28 cellular contexts compared by ENCODE assay signal in the genomic region with DNA sequence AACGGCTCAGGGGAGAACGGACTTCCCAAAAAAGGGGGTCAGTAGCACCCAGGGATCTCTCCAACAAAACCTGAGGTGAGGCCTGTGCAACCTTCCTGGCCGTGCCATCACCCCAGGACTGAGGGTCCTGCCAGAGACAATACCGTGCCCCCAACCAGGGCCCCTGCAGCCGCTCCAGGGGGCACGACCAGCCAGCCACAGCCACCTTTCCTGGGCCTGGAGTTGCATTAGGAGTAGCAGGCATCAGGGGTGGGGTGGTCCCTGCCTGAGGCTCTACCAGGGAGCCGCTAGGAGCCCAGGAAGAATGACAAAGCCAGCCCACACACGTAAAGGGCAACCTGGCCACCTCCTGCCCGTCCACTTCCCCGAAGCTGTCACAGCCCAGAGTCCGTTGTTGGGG.
"Had no signal": no experiment of that assay in that cellular context is flagged by ENCODE, and none has a peak within 500 bp of the region (broad histone marks: within the 10 kb centered on the region; RNA-seq: fewer than 3 reads in every experiment).

No MANE protein-coding gene starts in this region.

- H3K4me3 ChIP-seq: coronary artery, dorsolateral prefrontal cortex, esophagus squamous epithelium, gastroesophageal sphincter had no signal

- ATAC-seq: activated CD4-positive, CD25-positive, alpha-beta regulatory T cell treated with anti-CD3 and anti-CD28 coated beads, Interleukin-2, amount 50 U/mL, for 24 hours; activated CD8-positive, alpha-beta T cell treated with anti-CD3 and anti-CD28 coated beads for 36 hours; activated T-cell treated with anti-CD3 and anti-CD28 coated beads, Interleukin-2, amount 50 U/mL, for 72 hours; gastroesophageal sphincter had no signal

- H3K4me1 ChIP-seq: esophagus squamous epithelium, gastroesophageal sphincter had no signal

- H3K27ac Mint-ChIP-seq: activated B cell treated with CpG ODN at 0.5 μM for 24 hours; activated CD8-positive, alpha-beta T cell treated with anti-CD3 and anti-CD28 coated beads for 36 hours; activated naive CD8-positive, alpha-beta T cell; activated T-cell treated with anti-CD3 and anti-CD28 coated beads, Interleukin-2, amount 50 U/mL, for 24 hours; activated T-cell treated with anti-CD3 and anti-CD28 coated beads, Interleukin-2, amount 50 U/mL, for 72 hours; dendritic cell treated with granulocyte-macrophage colony-stimulating factor and Interleukin-4, amounts not matched to agents 40 ng/mL and 50 ng/mL, for 4 days had no signal

- H3K36me3 Mint-ChIP-seq: activated naive CD8-positive, alpha-beta T cell had no signal

- H3K27me3 Mint-ChIP-seq: activated CD8-positive, alpha-beta T cell treated with anti-CD3 and anti-CD28 coated beads for 36 hours; activated naive CD8-positive, alpha-beta T cell had no signal

- H3K4me1 Mint-ChIP-seq: activated B cell treated with CpG ODN at 0.5 μM for 24 hours had no signal

- H3K27me3 ChIP-seq: brain microvascular endothelial cell had no signal

- H3K4me3 Mint-ChIP-seq: activated B cell treated with CpG ODN at 0.5 μM for 24 hours; activated CD8-positive, alpha-beta T cell treated with anti-CD3 and anti-CD28 coated beads for 36 hours; activated naive CD8-positive, alpha-beta T cell; activated T-cell treated with anti-CD3 and anti-CD28 coated beads, Interleukin-2, amount 50 U/mL, for 24 hours; activated T-cell treated with anti-CD3 and anti-CD28 coated beads, Interleukin-2, amount 50 U/mL, for 72 hours; central memory CD8-positive, alpha-beta T cell; dendritic cell treated with granulocyte-macrophage colony-stimulating factor and Interleukin-4, amounts not matched to agents 40 ng/mL and 50 ng/mL, for 4 days had no signal

- H3K27ac ChIP-seq: brain microvascular endothelial cell, coronary artery, dorsolateral prefrontal cortex, epithelial cell of prostate, esophagus squamous epithelium, gastroesophageal sphincter, VCaP had no signal

- H3K9me3 ChIP-seq: esophagus squamous epithelium had no signal

- DNase-seq: activated B cell treated with CpG ODN at 0.5 μM for 24 hours; activated CD4-positive, alpha-beta T cell treated with anti-CD3 and anti-CD28 coated beads for 48 hours; activated CD4-positive, alpha-beta T cell treated with anti-CD3 and anti-CD28 coated beads, Interleukin-2, amount 50 U/mL, for 1 hour; activated CD4-positive, alpha-beta T cell treated with anti-CD3 and anti-CD28 coated beads, Interleukin-2, amount 50 U/mL, for 48 hours; activated CD8-positive, alpha-beta memory T cell treated with anti-CD3 and anti-CD28 coated beads, Interleukin-2, amount 50 U/mL, for 48 hours; activated CD8-positive, alpha-beta T cell treated with anti-CD3 and anti-CD28 coated beads for 36 hours; activated gamma-delta T cell treated with Interleukin-2 at 50 U/mL for 16 hours; activated naive CD4-positive, alpha-beta T cell treated with anti-CD3 and anti-CD28 coated beads, Interleukin-2, amount 50 U/mL, for 16 hours; activated naive CD4-positive, alpha-beta T cell treated with Interleukin-2 at 50 U/mL for 16 hours; activated T-cell treated with anti-CD3 and anti-CD28 coated beads for 4 hours; activated T-cell treated with anti-CD3 and anti-CD28 coated beads, Interleukin-2, amount 50 U/mL, for 24 hours; activated T-cell treated with anti-CD3 and anti-CD28 coated beads, Interleukin-2, amount 50 U/mL, for 72 hours; amniotic stem cell; anterior cingulate cortex; brain microvascular endothelial cell; dorsolateral prefrontal cortex; effector memory CD4-positive, alpha-beta T cell; esophagus squamous epithelium; foreskin melanocyte; T-helper 2 cell had no signal

- H3K36me3 ChIP-seq: brain microvascular endothelial cell, esophagus squamous epithelium, gastroesophageal sphincter had no signal

- H3K9me3 Mint-ChIP-seq: activated B cell treated with CpG ODN at 0.5 μM for 24 hours; activated CD8-positive, alpha-beta T cell treated with anti-CD3 and anti-CD28 coated beads for 36 hours; activated T-cell treated with anti-CD3 and anti-CD28 coated beads, Interleukin-2, amount 50 U/mL, for 24 hours; activated T-cell treated with anti-CD3 and anti-CD28 coated beads, Interleukin-2, amount 50 U/mL, for 72 hours; central memory CD8-positive, alpha-beta T cell; dendritic cell treated with granulocyte-macrophage colony-stimulating factor and Interleukin-4, amounts not matched to agents 40 ng/mL and 50 ng/mL, for 4 days had no signal
